In genomic region chrX:53094584-53094908, GRCh38 we compare ENCODE assay signal across 1 cellular context.
A peak's percentile ranks its signal among the peaks of the same experiment; 100 is the strongest.
TF ChIP-seq lines count a peak whose summit lies in the region.

No MANE protein-coding gene starts in this region.

TF ChIP-seq in GM12878, 131 proteins besides CTCF, POLR2A, EP300 and RAD21:
- TF ChIP-seq SKIL (IDR thresholded peaks at IDR 0.05; ENCODE audit: low read depth, poor library complexity, severe bottlenecking) (no peak), RAD51 (IDR thresholded peaks at IDR 0.05) (peak; percentile 72; the same call in 1 of the 2 replicates), ASH2L (IDR thresholded peaks at IDR 0.05; ENCODE audit: borderline replicate concordance, low read depth) (no peak), FOS (IDR thresholded peaks at IDR 0.05; ENCODE audit: borderline replicate concordance, extremely low read depth, insufficient read length) (no peak), ZNF274 (IDR thresholded peaks at IDR 0.05; ENCODE audit: insufficient read depth, insufficient read length) (no peak), PKNOX1 (IDR thresholded peaks at IDR 0.05) (no peak), BHLHE40 (IDR thresholded peaks at IDR 0.05; ENCODE audit: borderline replicate concordance in 1 of 2, low read depth in 2 of 2, low read length in 1 of 2) (0 out of 4 replicates have a peak, but pooled peaks of 1 of the 2 experiments have one; percentile 80), IRF5 (IDR thresholded peaks at IDR 0.05; ENCODE audit: borderline replicate concordance) (no peak), USF1 (IDR thresholded peaks at IDR 0.05; ENCODE audit: borderline replicate concordance, extremely low read length, insufficient read depth, low read depth, low read length) (no peak), SP1 (IDR thresholded peaks at IDR 0.05; ENCODE audit: low read depth, low read length) (no peak), NR2C2 (IDR thresholded peaks at IDR 0.05; ENCODE audit: borderline replicate concordance, control insufficient read depth, insufficient read length, low read depth) (no peak)
